ENCODE assay signal across 14 cellular contexts in the genomic region with DNA sequence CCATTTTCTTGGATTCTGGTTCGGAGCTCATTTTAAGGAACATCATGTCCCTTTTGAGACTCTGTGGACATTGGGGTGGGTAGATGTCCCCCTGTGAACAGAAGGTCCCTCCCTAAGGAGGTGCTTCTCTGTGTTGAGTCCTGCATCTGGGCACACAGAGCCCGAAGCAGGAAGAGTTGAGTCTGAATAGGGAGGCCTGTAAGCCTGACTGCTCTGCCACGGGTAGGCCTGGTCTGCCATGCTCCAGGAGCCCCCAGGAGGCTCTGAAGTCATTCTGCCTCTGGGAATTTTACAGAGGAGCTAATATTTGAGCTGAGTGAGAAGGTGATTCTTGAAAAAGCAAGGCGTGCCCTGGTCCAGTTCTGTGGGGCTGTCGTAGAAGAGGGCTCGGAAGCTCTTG. TPM values are rescaled to one million over a fixed set of nuclear protein-coding genes. Genes with fewer than 3 reads are reported as not detected.
DNase-seq lines count a peak whose midpoint lies in the region; ATAC-seq and TF ChIP-seq lines count a peak whose summit lies in the region.
"Had no signal": no experiment of that assay in that cellular context is flagged by ENCODE, and none has a peak within 500 bp of the region (broad histone marks: within the 10 kb centered on the region; RNA-seq: fewer than 3 reads in every experiment).

No MANE protein-coding gene starts in this region.

- ATAC-seq in activated CD4-positive, alpha-beta T cell treated with anti-CD3 and anti-CD28 coated beads for 36 hours = no peak
- ATAC-seq in body of pancreas (peak; percentile 30), GM19463 (IDR thresholded peaks at IDR 0.05; ENCODE audit: unreplicated experiment) (no peak)

- H3K9me3 ChIP-seq in body of pancreas (no peaks in the 10 kb centered on the region), mesodermal cell (ENCODE audit: control insufficient read depth, low read length) (peaks cover 6% of the 10 kb centered on the region), thyroid gland (no peaks in the 10 kb centered on the region)
- H3K9me3 ChIP-seq: right lobe of liver had no signal

- H3K4me1 ChIP-seq in body of pancreas = peaks cover 57% of the 10 kb centered on the region
- H3K4me1 ChIP-seq in mesodermal cell (ENCODE audit: control insufficient read depth, insufficient read depth, low read length, poor library complexity, severe bottlenecking) = peaks cover 28% of the 10 kb centered on the region
- peaks cover 36 to 45% of the 10 kb centered on the region in 2 donors for H3K4me1 ChIP-seq in thyroid gland

- no peak for TF ChIP-seq CTCF in body of pancreas (IDR thresholded peaks at IDR 0.05)
- no peak for TF ChIP-seq CTCF in thyroid gland (IDR thresholded peaks at IDR 0.05)

- no peaks in the 10 kb centered on the region for H3K27me3 Mint-ChIP-seq in activated CD4-positive, alpha-beta T cell treated with anti-CD3 and anti-CD28 coated beads for 36 hours
- H3K27me3 Mint-ChIP-seq: activated CD4-positive, alpha-beta memory T cell treated with anti-CD3 and anti-CD28 coated beads, Interleukin-2, amount 10 ng/mL, durations not matched to agents 7 days and 5 days had no signal

- DNase-seq in activated CD4-positive, alpha-beta T cell treated with anti-CD3 and anti-CD28 coated beads for 36 hours = no peak
- no peak for DNase-seq in activated CD4-positive, alpha-beta T cell treated with anti-CD3 and anti-CD28 coated beads, Interleukin-2, amount 50 U/mL, for 48 hours
- DNase-seq in body of pancreas (no peak), thyroid gland (no peak), KBM-7 (no peak), NCI-H774 (lab: John Stamatoyannopoulos, UW) (no peak)
- DNase-seq: 8988T; activated CD4-positive, alpha-beta memory T cell treated with anti-CD3 and anti-CD28 coated beads, Interleukin-2, amount 10 ng/mL, durations not matched to agents 7 days and 5 days; left colon; NCI-H526; right lobe of liver; stimulated activated CD8-positive, alpha-beta memory T cell treated with anti-CD3 and anti-CD28 coated beads, Interleukin-4, amount 100 ng/mL, for 48 hours had no signal

- in situ Hi-C loops in KBM-7 (cut with MboI; ENCODE audit: low pct_unique_long_range_greater_than_20kb, low sequenced_read_pairs) = no loop called here

- CTCF ChIA-PET in activated CD4-positive, alpha-beta T cell treated with anti-CD3 and anti-CD28 coated beads for 36 hours (lab: Charles Lee) = interaction anchor here (0.5 to 2.1 kb wide), 6 partner anchors 8 to 1584 kb away, joined by 3 to 7 read pairs (median 4); no protein-coding TSS in a partner anchor

- peaks cover 58% of the 10 kb centered on the region for H3K4me1 Mint-ChIP-seq in activated CD4-positive, alpha-beta T cell treated with anti-CD3 and anti-CD28 coated beads for 36 hours

- H3K4me3 ChIP-seq in body of pancreas = no peak overlapping the region
- no peak overlapping the region for H3K4me3 ChIP-seq in mesodermal cell (ENCODE audit: extremely low read depth, insufficient read depth, low read length, poor library complexity, severe bottlenecking)
- H3K4me3 ChIP-seq in thyroid gland (replicated peaks in 1 of 3) = no peak overlapping the region
- H3K4me3 ChIP-seq: right lobe of liver had no signal

- no peak for TF ChIP-seq POLR2A in body of pancreas (IDR thresholded peaks at IDR 0.05)
- no peak for TF ChIP-seq POLR2A in thyroid gland (IDR thresholded peaks at IDR 0.05)

- H3K9me3 Mint-ChIP-seq in activated CD4-positive, alpha-beta T cell treated with anti-CD3 and anti-CD28 coated beads for 36 hours (ENCODE audit: low read depth) = no peaks in the 10 kb centered on the region
- H3K9me3 Mint-ChIP-seq: activated CD4-positive, alpha-beta memory T cell treated with anti-CD3 and anti-CD28 coated beads, Interleukin-2, amount 10 ng/mL, durations not matched to agents 7 days and 5 days had no signal

- peak overlapping the region; percentile 1 for H3K27ac Mint-ChIP-seq in activated CD4-positive, alpha-beta T cell treated with anti-CD3 and anti-CD28 coated beads for 36 hours
- H3K27ac Mint-ChIP-seq: activated CD4-positive, alpha-beta memory T cell treated with anti-CD3 and anti-CD28 coated beads, Interleukin-2, amount 10 ng/mL, durations not matched to agents 7 days and 5 days had no signal

- no peak overlapping the region for H3K4me3 Mint-ChIP-seq in activated CD4-positive, alpha-beta T cell treated with anti-CD3 and anti-CD28 coated beads for 36 hours
- H3K4me3 Mint-ChIP-seq: activated CD4-positive, alpha-beta memory T cell treated with anti-CD3 and anti-CD28 coated beads, Interleukin-2, amount 10 ng/mL, durations not matched to agents 7 days and 5 days had no signal

- WGBS in body of pancreas, 2 donors = 61 to 69% methylated on average over 6 of the region's 6 CpGs
- WGBS in mesodermal cell (ENCODE audit: insufficient coverage in 2 of 2), 2 experiments = 74 to 78% methylated on average over 5 to 6 of the region's 6 CpGs
- WGBS in thyroid gland, 2 donors = 75 to 89% methylated on average over 6 of the region's 6 CpGs

- H3K27ac ChIP-seq in body of pancreas = peak overlapping the region; percentile 51 to 85 (median 72)
- peak overlapping the region; percentile 97 for H3K27ac ChIP-seq in mesodermal cell (ENCODE audit: low read depth, low read length, severe bottlenecking)
- H3K27ac ChIP-seq in thyroid gland = peak overlapping the region in 2 of 3 donors; percentile 44 to 68
- H3K27ac ChIP-seq: right lobe of liver had no signal

- H3K27me3 ChIP-seq in body of pancreas = no peaks in the 10 kb centered on the region
- H3K27me3 ChIP-seq in thyroid gland = no peaks in the 10 kb centered on the region
- H3K27me3 ChIP-seq: right lobe of liver had no signal

- POLR2A ChIA-PET in activated CD4-positive, alpha-beta T cell treated with anti-CD3 and anti-CD28 coated beads for 36 hours (lab: Charles Lee) = no interaction called here

- H3K36me3 ChIP-seq in body of pancreas (replicated peaks in 1 of 2; ENCODE audit: insufficient read depth in 1 of 2, low read depth in 2 of 2) = no peaks in the 10 kb centered on the region
- peaks cover 3% of the 10 kb centered on the region for H3K36me3 ChIP-seq in mesodermal cell (ENCODE audit: control insufficient read depth, insufficient read depth, low read length)
- H3K36me3 ChIP-seq in thyroid gland = no peaks in the 10 kb centered on the region
- H3K36me3 ChIP-seq: right lobe of liver had no signal

- intact Hi-C loops in activated CD4-positive, alpha-beta T cell treated with anti-CD3 and anti-CD28 coated beads for 36 hours (cut with DNase I, micrococcal nuclease) = no loop called here
- intact Hi-C loops in body of pancreas (cut with DNase I) (no loop called here), thyroid gland (cut with DNase I) (no loop called here)

- H3K36me3 Mint-ChIP-seq in activated CD4-positive, alpha-beta T cell treated with anti-CD3 and anti-CD28 coated beads for 36 hours (ENCODE audit: low read depth) = no peaks in the 10 kb centered on the region

RNA-seq across cellular contexts. Expression of a gene that starts 50.6 kb away (rescaled TPM):
- 10 to 100 TPM; 19.3 to 22.4 TPM for total RNA-seq in activated CD4-positive, alpha-beta T cell treated with anti-CD3 and anti-CD28 coated beads for 36 hours
- 1 to 10 TPM; 2.0 to 7.0 TPM for total RNA-seq in body of pancreas
- 8.8 TPM for polyA plus RNA-seq in mesodermal cell (2013, experiment 1 of 2)
- polyA plus RNA-seq in mesodermal cell (2013, experiment 2 of 2) = 8.2 TPM
- total RNA-seq in thyroid gland = 10 to 100 TPM in 3 of 4 donors, 1 to 10 TPM in 1; 10.0 to 14.7 (median 11.4) TPM
